16 cellular contexts compared by ENCODE assay signal in genomic region chr6:20936949-20937348, GRCh38.
DNase-seq lines count a peak whose midpoint lies in the region; ATAC-seq, FAIRE-seq and TF ChIP-seq lines count a peak whose summit lies in the region.
"Had no signal": no experiment of that assay in that cellular context is flagged by ENCODE, and none has a peak within 500 bp of the region (broad histone marks: within the 10 kb centered on the region; RNA-seq: fewer than 3 reads in every experiment).

No MANE protein-coding gene starts in this region.

- CTCF ChIA-PET in HCT116 (lab: Charles Lee): interaction anchor here (1.7 kb wide), 1 partner anchor 652 kb away, joined by 4 read pairs; no protein-coding TSS in a partner anchor
- CTCF ChIA-PET in H1 (lab: Charles Lee; ENCODE audit: partially characterized antibody): interaction anchor here (0.6 to 1.5 kb wide), 4 partner anchors 23 to 845 kb away, joined by 3 read pairs; no protein-coding TSS in a partner anchor

- no peak overlapping the region for H3K4me2 ChIP-seq in HCT116 (ENCODE audit: low read length)
- no peak overlapping the region for H3K4me2 ChIP-seq in H1 (ENCODE audit: insufficient read depth in 1 of 2, low read depth in 2 of 2, low read length in 2 of 2)

- WGBS in H1 (ENCODE audit: extremely low coverage in 1 of 2, insufficient coverage in 1 of 2, insufficient read length in 1 of 2, insufficient replicate concordance in 2 of 2, low coverage in 1 of 2, low lambda C conversion rate in 2 of 2, missing lambda C conversion rate in 1 of 2), 2 experiments: 91% methylated on average over 2 of the region's 2 CpGs; no CpG with 5 or more reads in 1 of the 2 experiments

- POLR2A ChIA-PET in HCT116 (lab: Charles Lee) (no interaction called here), H1 (lab: Charles Lee; ENCODE audit: partially characterized antibody) (no interaction called here)

- H3K9me2 ChIP-seq in HCT116 (ENCODE audit: insufficient read depth): no peaks in the 10 kb centered on the region

- H3K79me1 ChIP-seq in H1 (ENCODE audit: low read depth, low read length): no peaks in the 10 kb centered on the region

- no peak overlapping the region for H2BK12ac ChIP-seq in H1 (ENCODE audit: low read depth, low read length)

- H3K23ac ChIP-seq in H1 (ENCODE audit: insufficient read length): no peak overlapping the region

- TF ChIP-seq CTCF in HCT116 (IDR thresholded peaks at IDR 0.05 in 2 of 3, conservative IDR thresholded peaks at IDR 0.05 in 1 of 3; ENCODE audit: borderline replicate concordance in 1 of 3, insufficient read depth in 1 of 3, low read depth in 2 of 3, low read length in 2 of 3) (no peak), H1 (IDR thresholded peaks at IDR 0.05; ENCODE audit: control extremely low read depth in 1 of 3, insufficient read depth in 1 of 3, low read depth in 1 of 3, low read length in 3 of 3) (peak; percentile 1 to 22 (median 13); a peak in 3 of 4 replicates)

- no peak for FAIRE-seq in H1 (lab: Jason Lieb, UNC)
- FAIRE-seq: A204.1, H54, HTR-8/SVneo had no signal

- no peak for TF ChIP-seq EP300 in H1 (IDR thresholded peaks at IDR 0.05; ENCODE audit: borderline replicate concordance in 1 of 2, low read depth in 2 of 2, low read length in 2 of 2)

- no peak for ATAC-seq in HCT116
- ATAC-seq in left colon: peak; percentile 46
- ATAC-seq in Right ventricle myocardium superior (ENCODE audit: poor library complexity): no peak

- no peak overlapping the region for H3K56ac ChIP-seq in H1 (replicated peaks; ENCODE audit: insufficient read length, low read depth, low read length)

- H2AFZ ChIP-seq in HCT116 (ENCODE audit: low read depth, low read length, poor library complexity, severe bottlenecking): no peak overlapping the region
- H2AFZ ChIP-seq in H1 (ENCODE audit: low read length): no peak overlapping the region

- no peak overlapping the region for H4K8ac ChIP-seq in H1 (ENCODE audit: extremely low read depth, insufficient read depth, low read length)

- no peaks in the 10 kb centered on the region for H4K20me1 ChIP-seq in HCT116 (ENCODE audit: insufficient read depth)
- no peaks in the 10 kb centered on the region for H4K20me1 ChIP-seq in H1 (replicated peaks in 1 of 2; ENCODE audit: control insufficient read depth in 1 of 2, insufficient read depth in 2 of 2, low read length in 2 of 2)

- H3K9ac ChIP-seq in HCT116 (ENCODE audit: low read length) (no peak overlapping the region), H1 (replicated peaks in 1 of 4; ENCODE audit: extremely low read depth in 1 of 4, low read depth in 3 of 4, low read length in 3 of 4) (no peak overlapping the region)

- intact Hi-C loops in HCT116 (cut with micrococcal nuclease): loop anchor here (5.0 kb wide), 2 partner anchors 375 to 650 kb away; no protein-coding TSS in a partner anchor
- intact Hi-C loops in left colon (cut with DNase I, micrococcal nuclease): no loop called here
- intact Hi-C loops in Right ventricle myocardium superior (cut with DNase I): no loop called here

- H3K9me3 ChIP-seq in HCT116 (ENCODE audit: control insufficient read depth in 1 of 2, insufficient read depth in 1 of 2, low read depth in 1 of 2, low read length in 2 of 2): no peaks in the 10 kb centered on the region; a peak in 1 of 4 replicates
- no peaks in the 10 kb centered on the region for H3K9me3 ChIP-seq in H1 (ENCODE audit: insufficient read depth in 2 of 2, low read depth in 1 of 2, low read length in 1 of 2)

- H3K4ac ChIP-seq in H1 (replicated peaks; ENCODE audit: insufficient read length, low read depth, low read length): no peak overlapping the region

- no peak overlapping the region for H2AK5ac ChIP-seq in H1 (ENCODE audit: low read depth, low read length)

- TF ChIP-seq RAD21 in HCT116 (IDR thresholded peaks at IDR 0.05; ENCODE audit: low read depth): peak; percentile 32; the same call in 1 of the 2 replicates
- TF ChIP-seq RAD21 in H1 (IDR thresholded peaks at IDR 0.05 in 1 of 2, conservative IDR thresholded peaks at IDR 0.05 in 1 of 2; ENCODE audit: low read depth in 2 of 2, low read length in 2 of 2): peak; percentile 63 to 66

- no TSS peak for BruUV-seq in HCT116 (replicated peaks; lab: Mats Ljungman, UMichigan)

- no peaks in the 10 kb centered on the region for H3K27me3 ChIP-seq in HCT116 (ENCODE audit: insufficient read depth, low read length)
- no peaks in the 10 kb centered on the region for H3K27me3 ChIP-seq in H1 (replicated peaks in 1 of 4; ENCODE audit: control insufficient read depth in 3 of 4, extremely low read depth in 1 of 4, insufficient read depth in 3 of 4, low read length in 3 of 4)

- H2BK5ac ChIP-seq in H1 (ENCODE audit: low read depth, low read length): no peak overlapping the region

- H3K79me2 ChIP-seq in HCT116 (ENCODE audit: insufficient read depth, low read length): 0 out of 2 replicates have a peak, but pooled peaks cover 3% of the 10 kb centered on the region
- no peaks in the 10 kb centered on the region for H3K79me2 ChIP-seq in H1 (ENCODE audit: control insufficient read depth in 1 of 2, insufficient read depth in 2 of 2, low read length in 2 of 2)

- no peak overlapping the region for H3K18ac ChIP-seq in H1 (ENCODE audit: extremely low read depth, low read length)

- no peak overlapping the region for H2BK20ac ChIP-seq in H1 (ENCODE audit: low read length)

- peak; percentile 12 for DNase-seq in ELF-1 (ENCODE audit: low read depth, low spot score)
- no peak for DNase-seq in HCT116 (ENCODE audit: low read depth, low spot score)
- DNase-seq in H1 (ENCODE audit: low read depth in 1 of 2, low spot score in 2 of 2): no peak
- DNase-seq in left colon: no peak
- DNase-seq in stimulated activated naive CD4-positive, alpha-beta T cell (lab: John Stamatoyannopoulos, UW): no peak
- DNase-seq in mesenteric fat pad (ENCODE audit: low spot score): no peak
- no peak for DNase-seq in Right ventricle myocardium superior
- DNase-seq in NCI-H1048 (lab: John Stamatoyannopoulos, UW): no peak
- DNase-seq: C1 segment of cervical spinal cord; Calu3; CD4-positive, alpha-beta T cell; DMS 273 treated with DMSO at 0.1 percent for 48 hours; HFFc6 had no signal

- no peak overlapping the region for H4K91ac ChIP-seq in H1 (replicated peaks; ENCODE audit: insufficient read length, low read length)

- H3K4me1 ChIP-seq in HCT116 (ENCODE audit: control insufficient read depth in 1 of 2, insufficient read depth in 2 of 2, low read length in 2 of 2) (peaks cover 22 to 27% of the 10 kb centered on the region in 2 experiments), H1 (replicated peaks in 1 of 4; ENCODE audit: control insufficient read depth in 3 of 4, insufficient read depth in 4 of 4, low read length in 3 of 4) (no peaks in the 10 kb centered on the region; a peak in 1 of 7 replicates)

- TF ChIP-seq POLR2A in HCT116 (IDR thresholded peaks at IDR 0.05; ENCODE audit: borderline replicate concordance, extremely low read depth, insufficient read depth, insufficient read length) (no peak), H1 (IDR thresholded peaks at IDR 0.05; ENCODE audit: control extremely low read depth in 1 of 2, low read depth in 2 of 2, low read length in 2 of 2) (no peak)

- no peaks in the 10 kb centered on the region for H3K23me2 ChIP-seq in H1 (ENCODE audit: low read depth, low read length)

- no peak overlapping the region for H4K5ac ChIP-seq in H1 (ENCODE audit: insufficient read length, low read depth, low read length)

- H3K4me3 ChIP-seq in HCT116 (replicated peaks in 1 of 2; ENCODE audit: low read depth in 1 of 2, low read length in 2 of 2) (no peak overlapping the region), H1 (ENCODE audit: extremely low read depth in 1 of 4, insufficient read depth in 2 of 4, low read depth in 3 of 4, low read length in 4 of 4) (no peak overlapping the region)

- no peak overlapping the region for H2BK15ac ChIP-seq in H1 (ENCODE audit: low read length)

- H3K27ac ChIP-seq in HCT116 (ENCODE audit: low read depth, low read length) (no peak overlapping the region), H1 (ENCODE audit: low read depth, low read length) (no peak overlapping the region)

- no peak overlapping the region for H3K14ac ChIP-seq in H1 (ENCODE audit: insufficient read length)

- no peaks in the 10 kb centered on the region for H3K36me3 ChIP-seq in HCT116 (ENCODE audit: control insufficient read depth in 1 of 2, insufficient read depth in 2 of 2, low read length in 2 of 2)
- H3K36me3 ChIP-seq in H1 (ENCODE audit: control insufficient read depth in 2 of 4, insufficient read depth in 4 of 4, low read length in 3 of 4): no peaks in the 10 kb centered on the region

- no peak overlapping the region for H2BK120ac ChIP-seq in H1 (replicated peaks; ENCODE audit: low read depth, low read length)

- RAD21 ChIA-PET in HCT116 (lab: Charles Lee; ENCODE audit: low non-redundant PET in 1 of 2, low total read pairs in 2 of 2, uncharacterized antibody in 2 of 2, unreplicated experiment in 2 of 2): no interaction called here

TF ChIP-seq in HCT116, 20 proteins besides CTCF, POLR2A, EP300 and RAD21 (continues in another document):
- TF ChIP-seq SIN3A (IDR thresholded peaks at IDR 0.05; ENCODE audit: low read depth): no peak
- no peak for TF ChIP-seq TCF7L2 (IDR thresholded peaks at IDR 0.05; ENCODE audit: borderline replicate concordance, extremely low read depth, insufficient read depth, insufficient read length)

TF ChIP-seq in H1, 55 proteins besides CTCF, POLR2A, EP300 and RAD21 (continues in another document):
- TF ChIP-seq CHD2 (IDR thresholded peaks at IDR 0.05; ENCODE audit: low read length): no peak
- no peak for TF ChIP-seq RNF2 (IDR thresholded peaks at IDR 0.05; ENCODE audit: borderline replicate concordance, low read depth, low read length, missing control alignments, poor library complexity, severe bottlenecking)
- TF ChIP-seq NANOG (IDR thresholded peaks at IDR 0.05; ENCODE audit: insufficient read depth, low read depth, low read length, poor library complexity, severe bottlenecking): no peak
- TF ChIP-seq TEAD4 (IDR thresholded peaks at IDR 0.05; ENCODE audit: low read depth, low read length): no peak
- TF ChIP-seq RBBP5 (IDR thresholded peaks at IDR 0.05; ENCODE audit: borderline replicate concordance, low read depth, low read length): no peak

Comparison
In these comparisons a context has a peak if more than half of its experiments do, and no peak if none do; other contexts are left out.
1. CTCF ChIP-seq: peak in H1 (3 of 3); none in HCT116 (0 of 3).